Comparison of ENCODE assay signal across 8 cellular contexts in genomic region chr7:12687213-12688171, GRCh38. TPM values are rescaled to one million over a fixed set of nuclear protein-coding genes. Genes with fewer than 3 reads are reported as not detected.
DNase-seq lines count a peak whose midpoint lies in the region; ATAC-seq and TF ChIP-seq lines count a peak whose summit lies in the region.

Gene ARL4A (plus strand): TSS chr7:12687633. CDS start chr7:12688255, 622 bp downstream.

- peak; percentile 95 for DNase-seq in DMS79 (lab: John Stamatoyannopoulos, UW)
- peak; percentile 100 for DNase-seq in RWPE1 (ENCODE audit: low spot score)
- DNase-seq in activated T-helper 2 cell treated with anti-CD3 and anti-CD28 coated beads, Interferon-gamma antibody, Interleukin-2, Interleukin-4, amounts not matched to agents 10 μg/mL and 5 μg/mL and 100 μg/mL, durations not matched to agents 14 hours and 24 hours and 36 hours (ENCODE audit: low spot score), result peak; percentile 89
- peak; percentile 95 to 99 for DNase-seq in fibroblast of lung (ENCODE audit: low read depth in 2 of 2)
- peak; percentile 84 for DNase-seq in naive B cell
- DNase-seq in stimulated activated effector memory CD8-positive, alpha-beta T cell treated with anti-CD3 and anti-CD28 coated beads, Interleukin-12 subunit alpha, Interleukin-12 subunit beta, amount 100 ng/mL, for 72 hours (ENCODE audit: low spot score in 2 of 2), result peak; percentile 74 to 92

- CTCF ChIA-PET in RWPE1 (lab: Yijun Ruan, JAX), result interaction anchor here (0.6 to 1.9 kb wide), 16 partner anchors 12 to 551 kb away, joined by 3 to 13 read pairs (median 4); no protein-coding TSS in a partner anchor

- H3K27ac ChIP-seq in KOPT-K1 (ENCODE audit: low read depth, low read length, poor library complexity, severe bottlenecking) (peak within 1 kb of the TSS; percentile 71), RWPE1 (peak within 1 kb of the TSS; percentile 96), fibroblast of lung (ENCODE audit: insufficient read depth, low read length) (peak within 1 kb of the TSS; percentile 97)

- H3K9me3 ChIP-seq in KOPT-K1 (ENCODE audit: insufficient read depth, low read length, poor library complexity, severe bottlenecking) (no peaks in the 10 kb centered on the region), fibroblast of lung (ENCODE audit: control insufficient read depth, insufficient read depth, low read depth, low read length) (no peaks in the 10 kb centered on the region)

- H3K9ac ChIP-seq in fibroblast of lung (ENCODE audit: insufficient read depth, low read length), result peak within 1 kb of the TSS; percentile 98

- H3K27me3 Mint-ChIP-seq in activated T-helper 2 cell treated with anti-CD3 and anti-CD28 coated beads, Interferon-gamma antibody, Interleukin-2, Interleukin-4, amounts not matched to agents 10 μg/mL and 5 μg/mL and 100 μg/mL, durations not matched to agents 14 hours and 24 hours and 36 hours (ENCODE audit: low read depth), result peaks cover 5% of the 10 kb centered on the region
- H3K27me3 Mint-ChIP-seq in naive B cell, result no peaks in the 10 kb centered on the region

- TF ChIP-seq CTCF in RWPE1 (conservative IDR thresholded peaks at IDR 0.05; ENCODE audit: low read depth) (peak; percentile 18), fibroblast of lung (conservative IDR thresholded peaks at IDR 0.05 in 1 of 2, IDR thresholded peaks at IDR 0.05 in 1 of 2; ENCODE audit: low read depth in 1 of 2, low read length in 2 of 2) (peak; percentile 28 to 31)

- H2AFZ ChIP-seq in fibroblast of lung (ENCODE audit: low read length), result peak within 1 kb of the TSS; percentile 91

- H3K9me3 Mint-ChIP-seq in activated T-helper 2 cell treated with anti-CD3 and anti-CD28 coated beads, Interferon-gamma antibody, Interleukin-2, Interleukin-4, amounts not matched to agents 10 μg/mL and 5 μg/mL and 100 μg/mL, durations not matched to agents 14 hours and 24 hours and 36 hours, result no peaks in the 10 kb centered on the region
- H3K9me3 Mint-ChIP-seq in naive B cell, result no peaks in the 10 kb centered on the region
- no peaks in the 10 kb centered on the region for H3K9me3 Mint-ChIP-seq in stimulated activated effector memory CD8-positive, alpha-beta T cell treated with anti-CD3 and anti-CD28 coated beads, Interleukin-12 subunit alpha, Interleukin-12 subunit beta, amount 100 ng/mL, for 72 hours

- H3K4me3 ChIP-seq in fibroblast of lung (replicated peaks in 1 of 4; ENCODE audit: control extremely low read depth in 1 of 4, insufficient read depth in 1 of 4, low read depth in 3 of 4, low read length in 4 of 4), result peak within 1 kb of the TSS; percentile 81 to 100 (median 92)

- no peaks in the 10 kb centered on the region for H3K4me1 ChIP-seq in fibroblast of lung (ENCODE audit: control insufficient read depth, extremely low read depth, insufficient read depth, low read length)

- peaks cover 36% of the 10 kb centered on the region for H3K4me1 Mint-ChIP-seq in activated T-helper 2 cell treated with anti-CD3 and anti-CD28 coated beads, Interferon-gamma antibody, Interleukin-2, Interleukin-4, amounts not matched to agents 10 μg/mL and 5 μg/mL and 100 μg/mL, durations not matched to agents 14 hours and 24 hours and 36 hours (ENCODE audit: low read depth)
- H3K4me1 Mint-ChIP-seq in naive B cell, result peaks cover 23 to 51% (median 43%) of the 10 kb centered on the region in 3 donors
- H3K4me1 Mint-ChIP-seq in stimulated activated effector memory CD8-positive, alpha-beta T cell treated with anti-CD3 and anti-CD28 coated beads, Interleukin-12 subunit alpha, Interleukin-12 subunit beta, amount 100 ng/mL, for 72 hours, result peaks cover 17% of the 10 kb centered on the region

- H3K4me2 ChIP-seq in fibroblast of lung (ENCODE audit: extremely low read depth, insufficient read depth, low read length), result peak within 1 kb of the TSS; percentile 81

- H3K27me3 ChIP-seq in fibroblast of lung (ENCODE audit: control insufficient read depth, insufficient read depth, low read length), result no peaks in the 10 kb centered on the region

- H3K36me3 Mint-ChIP-seq in activated T-helper 2 cell treated with anti-CD3 and anti-CD28 coated beads, Interferon-gamma antibody, Interleukin-2, Interleukin-4, amounts not matched to agents 10 μg/mL and 5 μg/mL and 100 μg/mL, durations not matched to agents 14 hours and 24 hours and 36 hours (ENCODE audit: low read depth), result peaks cover 16% of the 10 kb centered on the region
- peaks cover 0 to 5% of the 10 kb centered on the region in 2 donors for H3K36me3 Mint-ChIP-seq in naive B cell
- peaks cover 32% of the 10 kb centered on the region for H3K36me3 Mint-ChIP-seq in stimulated activated effector memory CD8-positive, alpha-beta T cell treated with anti-CD3 and anti-CD28 coated beads, Interleukin-12 subunit alpha, Interleukin-12 subunit beta, amount 100 ng/mL, for 72 hours

- POLR2A ChIA-PET in RWPE1 (lab: Yijun Ruan, JAX; ENCODE audit: low non-redundant PET), result interaction anchor here (0.7 to 1.0 kb wide), 2 partner anchors 234 to 404 kb away, joined by 3 read pairs; no protein-coding TSS in a partner anchor

- H3K4me3 Mint-ChIP-seq in activated T-helper 2 cell treated with anti-CD3 and anti-CD28 coated beads, Interferon-gamma antibody, Interleukin-2, Interleukin-4, amounts not matched to agents 10 μg/mL and 5 μg/mL and 100 μg/mL, durations not matched to agents 14 hours and 24 hours and 36 hours (ENCODE audit: low read depth), result peak within 1 kb of the TSS; percentile 94
- H3K4me3 Mint-ChIP-seq in naive B cell, result peak within 1 kb of the TSS; percentile 87 to 100 (median 98)
- H3K4me3 Mint-ChIP-seq in stimulated activated effector memory CD8-positive, alpha-beta T cell treated with anti-CD3 and anti-CD28 coated beads, Interleukin-12 subunit alpha, Interleukin-12 subunit beta, amount 100 ng/mL, for 72 hours, result peak within 1 kb of the TSS; percentile 79

- intact Hi-C loops in activated T-helper 2 cell treated with anti-CD3 and anti-CD28 coated beads, Interferon-gamma antibody, Interleukin-2, Interleukin-4, amounts not matched to agents 10 μg/mL and 5 μg/mL and 100 μg/mL, durations not matched to agents 14 hours and 24 hours and 36 hours (cut with micrococcal nuclease), result loop anchor here (2.0 to 10.0 kb wide), 7 partner anchors 27 to 575 kb away; no protein-coding TSS in a partner anchor

- peak within 1 kb of the TSS; percentile 98 for H3K27ac Mint-ChIP-seq in activated T-helper 2 cell treated with anti-CD3 and anti-CD28 coated beads, Interferon-gamma antibody, Interleukin-2, Interleukin-4, amounts not matched to agents 10 μg/mL and 5 μg/mL and 100 μg/mL, durations not matched to agents 14 hours and 24 hours and 36 hours
- H3K27ac Mint-ChIP-seq in naive B cell, result peak within 1 kb of the TSS; percentile 98 to 100 (median 99)
- H3K27ac Mint-ChIP-seq in stimulated activated effector memory CD8-positive, alpha-beta T cell treated with anti-CD3 and anti-CD28 coated beads, Interleukin-12 subunit alpha, Interleukin-12 subunit beta, amount 100 ng/mL, for 72 hours, result peak within 1 kb of the TSS; percentile 96

- H3K79me2 ChIP-seq in fibroblast of lung (ENCODE audit: control insufficient read depth, insufficient read depth, low read length), result peaks cover 17% of the 10 kb centered on the region

- ATAC-seq in GM21825 (IDR thresholded peaks at IDR 0.05; ENCODE audit: unreplicated experiment) (peak; percentile 83), naive B cell (ENCODE audit: low read depth in 2 of 2) (peak; percentile 45)
- ATAC-seq in stimulated activated effector memory CD8-positive, alpha-beta T cell treated with anti-CD3 and anti-CD28 coated beads, Interleukin-12 subunit alpha, Interleukin-12 subunit beta, amount 100 ng/mL, for 72 hours, result peak; percentile 71

- H3K36me3 ChIP-seq in KOPT-K1 (ENCODE audit: insufficient read depth, low read length) (no peaks in the 10 kb centered on the region), fibroblast of lung (ENCODE audit: control insufficient read depth, insufficient read depth, low read length) (no peaks in the 10 kb centered on the region)

- H4K20me1 ChIP-seq in fibroblast of lung (ENCODE audit: control insufficient read depth, extremely low read depth, insufficient read depth, low read length), result no peaks in the 10 kb centered on the region

RNA-seq across cellular contexts. Expression of gene ARL4A, which starts in this region (rescaled TPM):
- 13.8 and 14.8 TPM in 2 replicates for total RNA-seq in activated T-helper 2 cell treated with anti-CD3 and anti-CD28 coated beads, Interferon-gamma antibody, Interleukin-2, Interleukin-4, amounts not matched to agents 10 μg/mL and 5 μg/mL and 100 μg/mL, durations not matched to agents 14 hours and 24 hours and 36 hours
- 31.6 and 37.0 TPM in 2 replicates for total RNA-seq in fibroblast of lung
- polyA plus RNA-seq in fibroblast of lung (11.4 and 24.1 TPM in 2 replicates), naive B cell (ENCODE audit: low read depth in 6 of 6) (100 to 1,000 TPM; 132 to 231 (median 141) TPM)
- polyA plus RNA-seq in fibroblast of lung (2012), result 8.0 and 15.6 TPM in 2 replicates
- 3.1 TPM in 1 of 2 replicates, not detected in the other for polyA minus RNA-seq in fibroblast of lung (ENCODE audit: low replicate concordance)

Comparison
In these comparisons a context has a peak if more than half of its experiments do, and no peak if none do; other contexts are left out.
1. Peak in every context shown above with its lines: DNase-seq, ATAC-seq, H3K4me3 ChIP-seq and H3K27ac ChIP-seq.
2. RNA of gene ARL4A (polyA plus RNA-seq): 132 to 231 TPM in naive B cell; 8.0 to 24.1 TPM in fibroblast of lung; every median in the first group is over 4 times any median in the second.